Comparison of ENCODE assay signal across 8 cellular contexts in the genomic region with DNA sequence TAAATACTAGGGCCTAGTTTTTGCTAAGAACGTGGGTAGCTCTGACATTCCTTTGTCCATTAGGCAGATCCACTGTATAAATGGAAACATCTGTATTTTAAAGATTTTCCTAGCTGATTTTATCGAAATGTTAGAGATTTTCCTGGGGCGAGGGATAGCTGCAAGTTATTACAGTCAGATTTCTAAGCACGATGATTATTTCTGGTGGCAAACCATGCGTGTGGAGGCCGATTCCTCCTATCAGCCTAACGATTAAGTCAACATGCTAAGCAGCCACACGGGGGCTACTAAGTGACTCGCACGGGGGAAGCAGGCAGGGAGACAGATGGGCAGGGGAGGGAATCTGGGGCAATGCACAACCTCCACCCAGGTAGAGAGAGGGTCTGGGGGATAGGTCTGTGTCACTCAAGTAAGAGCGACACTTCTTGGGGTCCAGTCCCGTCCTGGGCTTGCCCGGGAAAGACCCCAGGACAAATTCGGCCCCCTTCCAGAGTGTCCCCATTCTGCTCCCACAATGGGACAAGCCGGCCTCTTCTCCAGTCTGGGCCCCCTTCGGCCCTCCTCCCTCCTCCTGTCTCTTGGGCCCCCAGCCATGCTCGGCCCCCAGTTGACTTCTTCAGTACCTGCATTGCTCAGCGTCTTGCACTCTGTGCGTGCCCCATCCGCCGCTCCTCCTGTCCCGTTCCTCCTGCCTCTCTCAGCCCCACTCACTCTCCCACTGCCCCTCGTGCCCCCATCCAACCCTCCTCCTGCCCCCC. TPM values are rescaled to one million over a fixed set of nuclear protein-coding genes. Genes with fewer than 3 reads are reported as not detected.
DNase-seq lines count a peak whose midpoint lies in the region; ATAC-seq, FAIRE-seq and TF ChIP-seq lines count a peak whose summit lies in the region.

No MANE protein-coding gene starts in this region.

- H3K27me3 ChIP-seq in endocrine pancreas (ENCODE audit: control insufficient read depth, insufficient read depth, low read length): no peaks in the 10 kb centered on the region

- POLR2A ChIA-PET in A549 (lab: Yijun Ruan, JAX): interaction anchor here (0.6 to 1.8 kb wide), 14 partner anchors 8 to 189 kb away, joined by 3 to 13 read pairs (median 4); a partner anchor contains a TSS
- POLR2A ChIA-PET in activated CD8-positive, alpha-beta T cell treated with anti-CD3 and anti-CD28 coated beads, Interleukin-2, amount 10 ng/mL, durations not matched to agents 7 days and 5 days (lab: Charles Lee): interaction anchor here (0.7 to 1.7 kb wide), 6 partner anchors 12 to 1384 kb away, joined by 3 to 9 read pairs (median 3); no protein-coding TSS in a partner anchor

- no peaks in the 10 kb centered on the region for H3K9me3 ChIP-seq in A549
- H3K9me3 ChIP-seq in endocrine pancreas (ENCODE audit: control insufficient read depth, low read length): no peaks in the 10 kb centered on the region
- no peaks in the 10 kb centered on the region for H3K9me3 ChIP-seq in mesodermal cell (ENCODE audit: control insufficient read depth, low read length)

- DNase-seq in A549 (ENCODE audit: low read depth in 1 of 2, low spot score in 1 of 2) (peak; percentile 80 to 94), GM13977 (ENCODE audit: low spot score) (peak; percentile 81), NCI-H69 (lab: John Stamatoyannopoulos, UW) (peak; percentile 89)
- peak; percentile 82 for DNase-seq in activated CD8-positive, alpha-beta T cell treated with anti-CD3 and anti-CD28 coated beads, Interleukin-2, amount 10 ng/mL, durations not matched to agents 7 days and 5 days
- DNase-seq in stimulated activated CD8-positive, alpha-beta memory T cell treated with anti-CD3 and anti-CD28 coated beads, Interleukin-15, amount 100 ng/mL, for 48 hours (ENCODE audit: low read depth in 2 of 2): peak; percentile 33 to 52

- peak; percentile 42; the same call in 2 of the 3 replicates for TF ChIP-seq CTCF in A549 (IDR thresholded peaks at IDR 0.05)
- TF ChIP-seq CTCF in GM13977 (IDR thresholded peaks at IDR 0.05; ENCODE audit: extremely low read depth, insufficient read depth, missing control alignments): peak; percentile 52

- H3K27ac ChIP-seq in A549 (peak overlapping the region; percentile 97 to 98), mesodermal cell (ENCODE audit: low read depth, low read length, severe bottlenecking) (peak overlapping the region; percentile 96)

- WGBS in A549 (ENCODE audit: missing lambda C conversion rate): 4% methylated on average over 22 of the region's 23 CpGs
- 4 to 5% methylated on average over 12 to 15 of the region's 23 CpGs for WGBS in mesodermal cell (ENCODE audit: insufficient coverage in 2 of 2), 2 experiments

- TF ChIP-seq RAD21 in A549 (conservative IDR thresholded peaks at IDR 0.05 in 1 of 2, IDR thresholded peaks at IDR 0.05 in 1 of 2): peak; percentile 41 to 52; a peak in 4 of 5 replicates

- TF ChIP-seq POLR2A in A549 (IDR thresholded peaks at IDR 0.05; ENCODE audit: low read length): no peak

- CTCF ChIA-PET in A549 (lab: Yijun Ruan, JAX): interaction anchor here (0.6 to 6.3 kb wide), 18 partner anchors 9 to 835 kb away, joined by 3 to 77 read pairs (median 4); no protein-coding TSS in a partner anchor
- CTCF ChIA-PET in activated CD8-positive, alpha-beta T cell treated with anti-CD3 and anti-CD28 coated beads, Interleukin-2, amount 10 ng/mL, durations not matched to agents 7 days and 5 days (lab: Charles Lee): interaction anchor here (0.8 to 6.2 kb wide), 14 partner anchors 7 to 240 kb away, joined by 3 to 79 read pairs (median 4); a partner anchor contains a TSS

- no peaks in the 10 kb centered on the region for H3K27me3 Mint-ChIP-seq in activated CD8-positive, alpha-beta T cell treated with anti-CD3 and anti-CD28 coated beads, Interleukin-2, amount 10 ng/mL, durations not matched to agents 7 days and 5 days (ENCODE audit: low read depth)

- H3K4me3 ChIP-seq in A549 (peak overlapping the region; percentile 87), endocrine pancreas (ENCODE audit: control insufficient read depth, insufficient read depth, low read length) (peak overlapping the region; percentile 14), mesodermal cell (ENCODE audit: extremely low read depth, insufficient read depth, low read length, poor library complexity, severe bottlenecking) (peak overlapping the region; percentile 95)

- peaks cover 50% of the 10 kb centered on the region for H3K4me1 Mint-ChIP-seq in activated CD8-positive, alpha-beta T cell treated with anti-CD3 and anti-CD28 coated beads, Interleukin-2, amount 10 ng/mL, durations not matched to agents 7 days and 5 days (ENCODE audit: low read depth)

- peak overlapping the region; percentile 99 for H3K4me2 ChIP-seq in A549

- no peak for TF ChIP-seq EP300 in A549 (IDR thresholded peaks at IDR 0.05)

- in situ Hi-C loops in GM13977 (cut with MboI; ENCODE audit: low pct_unique_long_range_greater_than_20kb, low sequenced_read_pairs, unreplicated experiment): no loop called here

- peaks cover 30% of the 10 kb centered on the region for H3K36me3 Mint-ChIP-seq in activated CD8-positive, alpha-beta T cell treated with anti-CD3 and anti-CD28 coated beads, Interleukin-2, amount 10 ng/mL, durations not matched to agents 7 days and 5 days (ENCODE audit: low read depth)

- H3K36me3 ChIP-seq in endocrine pancreas (ENCODE audit: control insufficient read depth, insufficient read depth, low read length): no peaks in the 10 kb centered on the region
- H3K36me3 ChIP-seq in mesodermal cell (ENCODE audit: control insufficient read depth, insufficient read depth, low read length): peaks cover 27% of the 10 kb centered on the region

- H3K27ac Mint-ChIP-seq in activated CD8-positive, alpha-beta T cell treated with anti-CD3 and anti-CD28 coated beads, Interleukin-2, amount 10 ng/mL, durations not matched to agents 7 days and 5 days: peak overlapping the region; percentile 98

- peak overlapping the region; percentile 32 for H3K9ac ChIP-seq in endocrine pancreas (ENCODE audit: control insufficient read depth, insufficient read depth, low read length)

- FAIRE-seq in A549 (lab: Jason Lieb, UNC): no peak

- peak overlapping the region; percentile 93 for H3K4me3 Mint-ChIP-seq in activated CD8-positive, alpha-beta T cell treated with anti-CD3 and anti-CD28 coated beads, Interleukin-2, amount 10 ng/mL, durations not matched to agents 7 days and 5 days

- H3K4me1 ChIP-seq in A549 (peaks cover 31% of the 10 kb centered on the region), endocrine pancreas (ENCODE audit: control insufficient read depth, insufficient read depth, low read length) (peaks cover 5% of the 10 kb centered on the region), mesodermal cell (ENCODE audit: control insufficient read depth, insufficient read depth, low read length, poor library complexity, severe bottlenecking) (peaks cover 14% of the 10 kb centered on the region)

- H3K9me3 Mint-ChIP-seq in activated CD8-positive, alpha-beta T cell treated with anti-CD3 and anti-CD28 coated beads, Interleukin-2, amount 10 ng/mL, durations not matched to agents 7 days and 5 days (ENCODE audit: insufficient read depth): no peaks in the 10 kb centered on the region

- ATAC-seq in A549: peak; percentile 81 to 85
- peak; percentile 30 for ATAC-seq in HG03378 (IDR thresholded peaks at IDR 0.05; ENCODE audit: unreplicated experiment)
- ATAC-seq in activated CD8-positive, alpha-beta T cell treated with anti-CD3 and anti-CD28 coated beads, Interleukin-2, amount 10 ng/mL, durations not matched to agents 7 days and 5 days: peak; percentile 58

TF ChIP-seq in A549, 52 proteins besides CTCF, POLR2A, EP300 and RAD21 (continues in another document):
- TF ChIP-seq POLR2AphosphoS2 (conservative IDR thresholded peaks at IDR 0.05; ENCODE audit: low read length) (no peak), SMC3 (IDR thresholded peaks at IDR 0.05) (peak; percentile 64), FOSL2 (IDR thresholded peaks at IDR 0.05) (no peak), FOSL2 (CRISPR knock-in tag; IDR thresholded peaks at IDR 0.05) (no peak; the same call in 1 of the 2 replicates)
- TF ChIP-seq, protein P1, sequence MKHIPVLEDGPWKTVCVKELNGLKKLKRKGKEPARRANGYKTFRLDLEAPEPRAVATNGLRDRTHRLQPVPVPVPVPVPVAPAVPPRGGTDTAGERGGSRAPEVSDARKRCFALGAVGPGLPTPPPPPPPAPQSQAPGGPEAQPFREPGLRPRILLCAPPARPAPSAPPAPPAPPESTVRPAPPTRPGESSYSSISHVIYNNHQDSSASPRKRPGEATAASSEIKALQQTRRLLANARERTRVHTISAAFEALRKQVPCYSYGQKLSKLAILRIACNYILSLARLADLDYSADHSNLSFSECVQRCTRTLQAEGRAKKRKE (CRISPR knock-in tag; IDR thresholded peaks at IDR 0.05; ENCODE audit: low read depth): no peak

RNA-seq across cellular contexts. Expression of a gene that starts 0.6 kb away (rescaled TPM):
- 29.4 and 30.6 TPM in 2 replicates for polyA plus RNA-seq in A549 (2011; rRNA removed)
- polyA plus RNA-seq in A549 (2012; cell fraction: cytosol; rRNA removed): 55.0 and 69.8 TPM in 2 replicates
- polyA plus RNA-seq in A549 (2012; cell fraction: nucleus; rRNA removed): 45.5 and 58.2 TPM in 2 replicates
- 43.8 to 47.8 TPM (median 44.0 TPM) in 3 replicates for polyA plus RNA-seq in A549 (2017; fragmentation: RNase III; extraction: RNeasy Plus Mini Kit Qiagen cat#74134 plus additional on column Dnase treatment)
- polyA minus RNA-seq in A549 (2011; rRNA and poly(A)+ RNA removed): 34.8 and 37.4 TPM in 2 replicates
- 10 to 100 TPM; 29.2 to 30.0 TPM for total RNA-seq in activated CD8-positive, alpha-beta T cell treated with anti-CD3 and anti-CD28 coated beads, Interleukin-2, amount 10 ng/mL, durations not matched to agents 7 days and 5 days
- polyA plus RNA-seq in mesodermal cell (2013, experiment 1 of 2): 45.2 TPM
- 38.9 TPM for polyA plus RNA-seq in mesodermal cell (2013, experiment 2 of 2)

RNA-seq across cellular contexts. Expression of a gene that starts 41.2 kb away (rescaled TPM):
- polyA plus RNA-seq in A549 (2011; rRNA removed): 10.9 and 15.9 TPM in 2 replicates
- polyA plus RNA-seq in A549 (2012; cell fraction: cytosol; rRNA removed): 23.6 and 30.4 TPM in 2 replicates
- polyA plus RNA-seq in A549 (2012; cell fraction: nucleus; rRNA removed): 58.4 and 70.6 TPM in 2 replicates
- 29.5 to 34.6 TPM (median 32.3 TPM) in 3 replicates for polyA plus RNA-seq in A549 (2017; fragmentation: RNase III; extraction: RNeasy Plus Mini Kit Qiagen cat#74134 plus additional on column Dnase treatment)
- 24.8 and 32.0 TPM in 2 replicates for polyA minus RNA-seq in A549 (2011; rRNA and poly(A)+ RNA removed)
- 10 to 100 TPM; 37.1 to 46.3 TPM for total RNA-seq in activated CD8-positive, alpha-beta T cell treated with anti-CD3 and anti-CD28 coated beads, Interleukin-2, amount 10 ng/mL, durations not matched to agents 7 days and 5 days
- 40.3 TPM for polyA plus RNA-seq in mesodermal cell (2013, experiment 1 of 2)
- polyA plus RNA-seq in mesodermal cell (2013, experiment 2 of 2): 30.3 TPM

RNA-seq across cellular contexts. Expression of a gene that starts 58.1 kb away (rescaled TPM):
- polyA plus RNA-seq in A549 (2011; rRNA removed) (25.6 and 27.1 TPM in 2 replicates), A549 (2017; fragmentation: RNase III; extraction: RNeasy Plus Mini Kit Qiagen cat#74134 plus additional on column Dnase treatment) (15.2 to 17.9 TPM (median 17.4 TPM) in 3 replicates)
- polyA plus RNA-seq in A549 (2012; cell fraction: cytosol; rRNA removed): 6.2 and 6.8 TPM in 2 replicates
- 4.1 and 6.4 TPM in 2 replicates for polyA plus RNA-seq in A549 (2012; cell fraction: nucleus; rRNA removed)
- 14.2 and 14.8 TPM in 2 replicates for polyA minus RNA-seq in A549 (2011; rRNA and poly(A)+ RNA removed)
- 10 to 100 TPM; 18.7 to 21.9 TPM for total RNA-seq in activated CD8-positive, alpha-beta T cell treated with anti-CD3 and anti-CD28 coated beads, Interleukin-2, amount 10 ng/mL, durations not matched to agents 7 days and 5 days
- 32.3 TPM for polyA plus RNA-seq in mesodermal cell (2013, experiment 1 of 2)
- 34.0 TPM for polyA plus RNA-seq in mesodermal cell (2013, experiment 2 of 2)

Comparison
In these comparisons a context has a peak if more than half of its experiments do, and no peak if none do; other contexts are left out.
1. Peak in every context shown above with its lines: DNase-seq, ATAC-seq, H3K4me3 ChIP-seq and H3K27ac ChIP-seq.
2. ATAC-seq: peak in every context shown above with its lines; median percentile 83 in A549; 58 in activated CD8-positive, alpha-beta T cell treated with anti-CD3 and anti-CD28 coated beads, Interleukin-2, amount 10 ng/mL, durations not matched to agents 7 days and 5 days; 30 in HG03378.
3. H3K4me3 ChIP-seq: peak in every context shown above with its lines; median percentile 95 in mesodermal cell; 87 in A549; 14 in endocrine pancreas.